ENCODE assay signal across 14 cellular contexts in the genomic region with DNA sequence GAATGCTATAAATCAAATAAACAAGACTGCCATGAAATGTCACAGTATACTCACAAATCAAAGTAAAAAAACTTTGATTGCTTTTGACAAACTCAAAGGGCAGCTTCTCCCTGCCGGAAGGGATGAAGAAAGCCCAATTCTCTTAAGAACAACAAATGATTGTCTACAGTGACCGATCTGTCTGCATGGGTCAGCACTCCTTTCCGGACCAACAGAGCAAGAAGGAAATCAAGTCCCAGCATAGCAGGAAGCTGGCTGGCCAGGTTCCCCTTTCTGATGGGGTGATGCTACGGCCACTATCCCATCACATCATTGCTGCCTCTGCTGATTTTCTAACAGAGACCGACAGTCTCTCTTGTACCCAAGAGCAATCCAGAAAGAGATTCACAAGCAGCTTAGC. TPM values are rescaled to one million over a fixed set of nuclear protein-coding genes. Genes with fewer than 3 reads are reported as not detected.
DNase-seq lines count a peak whose midpoint lies in the region; ATAC-seq and TF ChIP-seq lines count a peak whose summit lies in the region.
"Had no signal": no experiment of that assay in that cellular context is flagged by ENCODE, and none has a peak within 500 bp of the region (broad histone marks: within the 10 kb centered on the region; RNA-seq: fewer than 3 reads in every experiment).

No MANE protein-coding gene starts in this region.

- H3K9me3 Mint-ChIP-seq in activated CD4-positive, alpha-beta memory T cell treated with anti-CD3 and anti-CD28 coated beads for 36 hours, result no peaks in the 10 kb centered on the region
- H3K9me3 Mint-ChIP-seq in effector memory CD8-positive, alpha-beta T cell, result no peaks in the 10 kb centered on the region
- H3K9me3 Mint-ChIP-seq: activated T-cell treated with anti-CD3 and anti-CD28 coated beads, Interleukin-2, amount 50 U/mL, for 72 hours had no signal

- H3K27me3 ChIP-seq in left lung (no peaks in the 10 kb centered on the region), gastrocnemius medialis (no peaks in the 10 kb centered on the region)
- H3K27me3 ChIP-seq: upper lobe of left lung had no signal

- POLR2A ChIA-PET in RWPE1 (lab: Yijun Ruan, JAX; ENCODE audit: low non-redundant PET), result no interaction called here
- POLR2A ChIA-PET in activated CD4-positive, alpha-beta memory T cell treated with anti-CD3 and anti-CD28 coated beads for 36 hours (lab: Charles Lee), result no interaction called here

- H3K27ac Mint-ChIP-seq in activated CD4-positive, alpha-beta memory T cell treated with anti-CD3 and anti-CD28 coated beads for 36 hours, result no peak overlapping the region
- H3K27ac Mint-ChIP-seq in effector memory CD8-positive, alpha-beta T cell, result peak overlapping the region in 1 of 2 donors; percentile 86
- H3K27ac Mint-ChIP-seq: activated T-cell treated with anti-CD3 and anti-CD28 coated beads, Interleukin-2, amount 50 U/mL, for 72 hours; H9 had no signal

- intact Hi-C loops in left lung (cut with DNase I), result no loop called here
- intact Hi-C loops in gastrocnemius medialis (cut with DNase I; ENCODE audit: low total_unique reads), result no loop called here
- intact Hi-C loops in activated CD4-positive, alpha-beta memory T cell treated with anti-CD3 and anti-CD28 coated beads for 36 hours (cut with micrococcal nuclease), result no loop called here

- TF ChIP-seq POLR2A in gastrocnemius medialis (IDR thresholded peaks at IDR 0.05), result no peak

- no peak for DNase-seq in coronary artery (ENCODE audit: low spot score)
- DNase-seq in left lung, result peak; percentile 56 to 78
- peak; percentile 18 to 24 for DNase-seq in gastrocnemius medialis
- no peak for DNase-seq in RWPE1 (ENCODE audit: low spot score)
- DNase-seq in activated CD4-positive, alpha-beta memory T cell treated with anti-CD3 and anti-CD28 coated beads for 36 hours, result no peak
- no peak for DNase-seq in effector memory CD8-positive, alpha-beta T cell
- DNase-seq in stimulated activated CD4-positive, alpha-beta T cell treated with anti-CD3 and anti-CD28 coated beads, Interleukin-4, amount 100 ng/mL, for 1 hour, result no peak
- DNase-seq: activated T-cell treated with anti-CD3 and anti-CD28 coated beads, Interleukin-2, amount 50 U/mL, for 72 hours; H9; Karpas-422; NCI-H2107 had no signal

- H3K27ac ChIP-seq in coronary artery (peak overlapping the region in 1 of 2 donors; percentile 44), left lung (peak overlapping the region in 1 of 2 donors; percentile 81), gastrocnemius medialis (no peak overlapping the region), RWPE1 (no peak overlapping the region)

- H3K36me3 Mint-ChIP-seq in activated CD4-positive, alpha-beta memory T cell treated with anti-CD3 and anti-CD28 coated beads for 36 hours, result peaks cover 3% of the 10 kb centered on the region
- H3K36me3 Mint-ChIP-seq in effector memory CD8-positive, alpha-beta T cell (ENCODE audit: insufficient read depth), result no peaks in the 10 kb centered on the region

- H3K9me3 ChIP-seq in left lung, result no peaks in the 10 kb centered on the region
- H3K9me3 ChIP-seq in gastrocnemius medialis, result no peaks in the 10 kb centered on the region
- H3K9me3 ChIP-seq: upper lobe of left lung had no signal

- TF ChIP-seq CTCF in coronary artery (IDR thresholded peaks at IDR 0.05), result no peak
- TF ChIP-seq CTCF in left lung (IDR thresholded peaks at IDR 0.05), result no peak
- no peak for TF ChIP-seq CTCF in gastrocnemius medialis (IDR thresholded peaks at IDR 0.05 in 4 of 5, conservative IDR thresholded peaks at IDR 0.05 in 1 of 5)
- no peak for TF ChIP-seq CTCF in RWPE1 (conservative IDR thresholded peaks at IDR 0.05; ENCODE audit: low read depth)

- H3K27me3 Mint-ChIP-seq in activated CD4-positive, alpha-beta memory T cell treated with anti-CD3 and anti-CD28 coated beads for 36 hours, result no peaks in the 10 kb centered on the region
- H3K27me3 Mint-ChIP-seq in effector memory CD8-positive, alpha-beta T cell, result no peaks in the 10 kb centered on the region

- no peaks in the 10 kb centered on the region for H3K4me1 Mint-ChIP-seq in activated CD4-positive, alpha-beta memory T cell treated with anti-CD3 and anti-CD28 coated beads for 36 hours (ENCODE audit: low read depth)
- peaks cover 0 to 18% of the 10 kb centered on the region in 2 donors for H3K4me1 Mint-ChIP-seq in effector memory CD8-positive, alpha-beta T cell (ENCODE audit: low read depth in 2 of 2)

- H3K4me3 ChIP-seq in coronary artery (peak overlapping the region; percentile 29), left lung (no peak overlapping the region), gastrocnemius medialis (peak overlapping the region in 2 of 4 donors; percentile 7 to 9)
- H3K4me3 ChIP-seq: upper lobe of left lung had no signal

- CTCF ChIA-PET in RWPE1 (lab: Yijun Ruan, JAX), result interaction anchor here (0.7 kb wide), 1 partner anchor 45 kb away, joined by 3 read pairs; no protein-coding TSS in a partner anchor
- CTCF ChIA-PET in activated CD4-positive, alpha-beta memory T cell treated with anti-CD3 and anti-CD28 coated beads for 36 hours (lab: Charles Lee), result interaction anchor here (1.0 kb wide), 1 partner anchor 49 kb away, joined by 3 read pairs; no protein-coding TSS in a partner anchor

- peak; percentile 63 for ATAC-seq in GM18511 (IDR thresholded peaks at IDR 0.05; ENCODE audit: unreplicated experiment)
- peak; percentile 8 for ATAC-seq in left lung
- ATAC-seq in gastrocnemius medialis, result no peak
- no peak for ATAC-seq in effector memory CD8-positive, alpha-beta T cell (replicated peaks)
- ATAC-seq: activated T-cell treated with anti-CD3 and anti-CD28 coated beads, Interleukin-2, amount 50 U/mL, for 72 hours; esophagus mucosa had no signal

- H3K4me3 Mint-ChIP-seq in activated CD4-positive, alpha-beta memory T cell treated with anti-CD3 and anti-CD28 coated beads for 36 hours, result no peak overlapping the region
- H3K4me3 Mint-ChIP-seq in effector memory CD8-positive, alpha-beta T cell, result no peak overlapping the region
- H3K4me3 Mint-ChIP-seq: activated T-cell treated with anti-CD3 and anti-CD28 coated beads, Interleukin-2, amount 50 U/mL, for 72 hours; H9 had no signal

- H3K36me3 ChIP-seq in left lung, result no peaks in the 10 kb centered on the region
- no peaks in the 10 kb centered on the region for H3K36me3 ChIP-seq in gastrocnemius medialis
- H3K36me3 ChIP-seq: upper lobe of left lung had no signal

- H3K4me1 ChIP-seq in left lung, result peaks cover 16 to 40% of the 10 kb centered on the region in 2 donors
- peaks cover 29 to 32% of the 10 kb centered on the region in 2 donors for H3K4me1 ChIP-seq in gastrocnemius medialis

- in situ Hi-C loops in gastrocnemius medialis (cut with MboI; ENCODE audit: low sequenced_read_pairs in 4 of 4), result no loop called here

RNA-seq across cellular contexts. Expression of a gene that starts 0.7 kb away (rescaled TPM):
- total RNA-seq in left lung (10 to 100 TPM in 1 of 2 donors, 1 to 10 TPM in 1; 4.5 to 25.6 TPM), gastrocnemius medialis (under 1 TPM in 2 of 4 donors, not detected in 2; 0.33 to 1.00 TPM)
- total RNA-seq in activated CD4-positive, alpha-beta memory T cell treated with anti-CD3 and anti-CD28 coated beads for 36 hours, result 1 to 10 TPM; 2.5 to 2.6 TPM

RNA-seq across cellular contexts. Expression of a gene that starts 34.5 kb away (rescaled TPM):
- total RNA-seq in left lung (10 to 100 TPM; 13.6 to 24.3 TPM), gastrocnemius medialis (10 to 100 TPM in 1 of 4 donors, 1 to 10 TPM in 3; 2.5 to 15.3 (median 3.1) TPM)
- total RNA-seq in activated CD4-positive, alpha-beta memory T cell treated with anti-CD3 and anti-CD28 coated beads for 36 hours, result 10 to 100 TPM; 11.5 TPM

RNA-seq across cellular contexts. Expression of a gene that starts 57.8 kb away (rescaled TPM):
- total RNA-seq in left lung (not detected), gastrocnemius medialis (not detected)
- not detected for total RNA-seq in activated CD4-positive, alpha-beta memory T cell treated with anti-CD3 and anti-CD28 coated beads for 36 hours
- total RNA-seq: activated T-cell treated with anti-CD3 and anti-CD28 coated beads, Interleukin-2, amount 50 U/mL, for 72 hours; esophagus mucosa; H9 had no signal

Comparison
In these comparisons a context has a peak if more than half of its experiments do, and no peak if none do; other contexts are left out.
1. ATAC-seq: peak in GM18511 (single experiment) and left lung (single experiment); none in gastrocnemius medialis (0 of 2) and effector memory CD8-positive, alpha-beta T cell (single experiment).
2. DNase-seq: peak in left lung (2 of 2) and gastrocnemius medialis (2 of 2); none in coronary artery (single experiment), RWPE1 (single experiment), activated CD4-positive, alpha-beta memory T cell treated with anti-CD3 and anti-CD28 coated beads for 36 hours (single experiment), effector memory CD8-positive, alpha-beta T cell (0 of 3) and stimulated activated CD4-positive, alpha-beta T cell treated with anti-CD3 and anti-CD28 coated beads, Interleukin-4, amount 100 ng/mL, for 1 hour (single experiment).